9 cellular contexts compared by ENCODE assay signal in the genomic region with DNA sequence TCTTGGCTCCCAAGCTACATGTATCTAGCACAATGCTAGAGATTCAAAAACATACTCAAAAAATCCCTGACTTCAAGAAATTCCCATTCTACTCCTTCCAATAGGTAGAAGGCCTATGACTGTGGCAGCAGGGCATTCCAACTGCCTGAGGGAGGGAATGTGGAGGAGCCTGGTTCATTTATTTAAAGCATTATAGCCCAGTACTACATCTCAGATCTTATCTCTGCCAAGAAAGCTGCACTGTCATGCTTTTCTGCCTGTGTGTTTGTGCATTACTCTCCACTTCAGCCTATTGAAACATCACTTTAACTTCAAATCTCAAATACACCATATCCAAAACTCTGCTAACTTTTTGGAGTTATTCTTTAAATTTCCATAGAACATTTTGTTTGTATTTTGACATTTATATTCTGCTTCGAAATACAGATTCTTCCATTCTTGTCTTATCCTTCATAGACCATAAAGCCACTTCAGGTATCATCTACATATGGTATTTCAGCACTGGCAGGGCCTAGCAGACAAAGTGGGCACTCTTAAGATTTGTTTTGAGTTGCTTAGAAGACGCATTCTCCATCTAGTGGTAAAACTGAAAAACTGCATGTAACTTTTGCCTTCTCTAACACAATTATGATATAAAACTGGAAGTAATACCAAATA. TPM values are rescaled to one million over a fixed set of nuclear protein-coding genes. Genes with fewer than 3 reads are reported as not detected.
DNase-seq lines count a peak whose midpoint lies in the region; ATAC-seq and TF ChIP-seq lines count a peak whose summit lies in the region.
"Had no signal": no experiment of that assay in that cellular context is flagged by ENCODE, and none has a peak within 500 bp of the region (broad histone marks: within the 10 kb centered on the region; RNA-seq: fewer than 3 reads in every experiment).

No MANE protein-coding gene starts in this region.

- no peak for TF ChIP-seq POLR2A in uterus (IDR thresholded peaks at IDR 0.05)

- intact Hi-C loops in activated CD4-positive, alpha-beta T cell treated with anti-CD3 and anti-CD28 coated beads for 36 hours (cut with DNase I, micrococcal nuclease) = loop anchor here (1.0 to 10.0 kb wide), 6 partner anchors 60 to 404 kb away; a partner anchor contains a TSS
- intact Hi-C loops in uterus (cut with DNase I; ENCODE audit: low total_unique reads) = no loop called here

- no peaks in the 10 kb centered on the region for H3K36me3 Mint-ChIP-seq in activated CD4-positive, alpha-beta T cell treated with anti-CD3 and anti-CD28 coated beads for 36 hours (ENCODE audit: low read depth)

- H3K9ac ChIP-seq in liver (ENCODE audit: low read depth in 1 of 2, low read length in 2 of 2) = no peak overlapping the region

- POLR2A ChIA-PET in activated CD4-positive, alpha-beta T cell treated with anti-CD3 and anti-CD28 coated beads for 36 hours (lab: Charles Lee) = no interaction called here

- no peak overlapping the region for H3K27ac Mint-ChIP-seq in activated CD4-positive, alpha-beta T cell treated with anti-CD3 and anti-CD28 coated beads for 36 hours
- H3K27ac Mint-ChIP-seq: dendritic cell treated with granulocyte-macrophage colony-stimulating factor and Interleukin-4, amounts not matched to agents 40 ng/mL and 50 ng/mL, for 4 days had no signal

- TF ChIP-seq RAD21 in liver (IDR thresholded peaks at IDR 0.05) = peak; percentile 82 to 84

- H3K9me3 ChIP-seq in liver (ENCODE audit: control insufficient read depth in 4 of 4, low read length in 3 of 4) (no peaks in the 10 kb centered on the region), uterus (no peaks in the 10 kb centered on the region)

- no peaks in the 10 kb centered on the region for H3K36me3 ChIP-seq in liver (ENCODE audit: control insufficient read depth in 4 of 4, insufficient read depth in 3 of 4, low read depth in 1 of 4, low read length in 3 of 4)
- no peaks in the 10 kb centered on the region for H3K36me3 ChIP-seq in uterus

- TF ChIP-seq CTCF in liver (IDR thresholded peaks at IDR 0.05; ENCODE audit: low read depth, low read length, missing input control) (peak; percentile 55), uterus (IDR thresholded peaks at IDR 0.05) (peak; percentile 65 to 83 (median 71))

- no peaks in the 10 kb centered on the region for H3K4me1 ChIP-seq in liver (ENCODE audit: control insufficient read depth in 4 of 4, insufficient read depth in 4 of 4, low read length in 3 of 4)
- no peaks in the 10 kb centered on the region for H3K4me1 ChIP-seq in uterus

- H3K4me1 Mint-ChIP-seq in activated CD4-positive, alpha-beta T cell treated with anti-CD3 and anti-CD28 coated beads for 36 hours = peaks cover 3% of the 10 kb centered on the region

- CTCF ChIA-PET in activated CD4-positive, alpha-beta T cell treated with anti-CD3 and anti-CD28 coated beads for 36 hours (lab: Charles Lee) = interaction anchor here (0.6 to 3.5 kb wide), 15 partner anchors 11 to 1277 kb away, joined by 3 to 15 read pairs (median 3); a partner anchor contains a TSS

- WGBS in liver = 6% methylated on average over 2 of the region's 2 CpGs

- H3K27me3 ChIP-seq in liver (ENCODE audit: control insufficient read depth in 4 of 4, insufficient read depth in 4 of 4, low read length in 3 of 4) (no peaks in the 10 kb centered on the region), uterus (no peaks in the 10 kb centered on the region)

- no peak overlapping the region for H3K4me3 ChIP-seq in liver (ENCODE audit: low read depth in 1 of 3, low read length in 3 of 3)
- H3K4me3 ChIP-seq in uterus = no peak overlapping the region

- ATAC-seq in activated CD4-positive, alpha-beta T cell treated with anti-CD3 and anti-CD28 coated beads for 36 hours = peak; percentile 85
- ATAC-seq in HG02678 (IDR thresholded peaks at IDR 0.05; ENCODE audit: unreplicated experiment) = peak; percentile 58

- H3K27me3 Mint-ChIP-seq in activated CD4-positive, alpha-beta T cell treated with anti-CD3 and anti-CD28 coated beads for 36 hours = no peaks in the 10 kb centered on the region

- H3K4me3 Mint-ChIP-seq in activated CD4-positive, alpha-beta T cell treated with anti-CD3 and anti-CD28 coated beads for 36 hours = no peak overlapping the region
- H3K4me3 Mint-ChIP-seq: dendritic cell treated with granulocyte-macrophage colony-stimulating factor and Interleukin-4, amounts not matched to agents 40 ng/mL and 50 ng/mL, for 4 days had no signal

- peak; percentile 24 for DNase-seq in activated CD4-positive, alpha-beta T cell treated with anti-CD3 and anti-CD28 coated beads for 36 hours
- no peak for DNase-seq in activated CD4-positive, alpha-beta T cell treated with anti-CD3 and anti-CD28 coated beads, Interleukin-2, amount 50 U/mL, for 4 hours
- peak; percentile 19 for DNase-seq in NCI-H82 treated with DMSO at 0.1 percent for 48 hours (lab: John Stamatoyannopoulos, UW; ENCODE audit: unreplicated experiment)
- peak; percentile 43 for DNase-seq in central memory CD4-positive, alpha-beta T cell
- DNase-seq in uterus = peak in 1 of 2 donors; percentile 31
- DNase-seq in stimulated activated CD4-positive, alpha-beta T cell treated with anti-CD3 and anti-CD28 coated beads, Interleukin-2, amount 100 ng/mL, for 24 hours = no peak

- no peak overlapping the region for H3K27ac ChIP-seq in liver (ENCODE audit: low read depth in 1 of 2, low read length in 2 of 2)
- H3K27ac ChIP-seq in uterus = no peak overlapping the region

- no peaks in the 10 kb centered on the region for H3K9me3 Mint-ChIP-seq in activated CD4-positive, alpha-beta T cell treated with anti-CD3 and anti-CD28 coated beads for 36 hours (ENCODE audit: low read depth)
- H3K9me3 Mint-ChIP-seq: dendritic cell treated with granulocyte-macrophage colony-stimulating factor and Interleukin-4, amounts not matched to agents 40 ng/mL and 50 ng/mL, for 4 days had no signal

TF ChIP-seq in liver, 16 proteins besides CTCF, POLR2A, EP300 and RAD21:
- TF ChIP-seq YY1 (IDR thresholded peaks at IDR 0.05) (no peak), HNF4G (IDR thresholded peaks at IDR 0.05) (no peak), HNF4A (conservative IDR thresholded peaks at IDR 0.05) (no peak), EGR1 (IDR thresholded peaks at IDR 0.05; ENCODE audit: low read depth in 2 of 2) (no peak), SP1 (IDR thresholded peaks at IDR 0.05) (no peak), FOXA1 (IDR thresholded peaks at IDR 0.05) (no peak), NR2F2 (IDR thresholded peaks at IDR 0.05) (no peak), JUND (IDR thresholded peaks at IDR 0.05) (no peak), FOXA2 (IDR thresholded peaks at IDR 0.05) (no peak), GABPA (IDR thresholded peaks at IDR 0.05 in 1 of 2, conservative IDR thresholded peaks at IDR 0.05 in 1 of 2) (no peak)
- TF ChIP-seq, protein P1, sequence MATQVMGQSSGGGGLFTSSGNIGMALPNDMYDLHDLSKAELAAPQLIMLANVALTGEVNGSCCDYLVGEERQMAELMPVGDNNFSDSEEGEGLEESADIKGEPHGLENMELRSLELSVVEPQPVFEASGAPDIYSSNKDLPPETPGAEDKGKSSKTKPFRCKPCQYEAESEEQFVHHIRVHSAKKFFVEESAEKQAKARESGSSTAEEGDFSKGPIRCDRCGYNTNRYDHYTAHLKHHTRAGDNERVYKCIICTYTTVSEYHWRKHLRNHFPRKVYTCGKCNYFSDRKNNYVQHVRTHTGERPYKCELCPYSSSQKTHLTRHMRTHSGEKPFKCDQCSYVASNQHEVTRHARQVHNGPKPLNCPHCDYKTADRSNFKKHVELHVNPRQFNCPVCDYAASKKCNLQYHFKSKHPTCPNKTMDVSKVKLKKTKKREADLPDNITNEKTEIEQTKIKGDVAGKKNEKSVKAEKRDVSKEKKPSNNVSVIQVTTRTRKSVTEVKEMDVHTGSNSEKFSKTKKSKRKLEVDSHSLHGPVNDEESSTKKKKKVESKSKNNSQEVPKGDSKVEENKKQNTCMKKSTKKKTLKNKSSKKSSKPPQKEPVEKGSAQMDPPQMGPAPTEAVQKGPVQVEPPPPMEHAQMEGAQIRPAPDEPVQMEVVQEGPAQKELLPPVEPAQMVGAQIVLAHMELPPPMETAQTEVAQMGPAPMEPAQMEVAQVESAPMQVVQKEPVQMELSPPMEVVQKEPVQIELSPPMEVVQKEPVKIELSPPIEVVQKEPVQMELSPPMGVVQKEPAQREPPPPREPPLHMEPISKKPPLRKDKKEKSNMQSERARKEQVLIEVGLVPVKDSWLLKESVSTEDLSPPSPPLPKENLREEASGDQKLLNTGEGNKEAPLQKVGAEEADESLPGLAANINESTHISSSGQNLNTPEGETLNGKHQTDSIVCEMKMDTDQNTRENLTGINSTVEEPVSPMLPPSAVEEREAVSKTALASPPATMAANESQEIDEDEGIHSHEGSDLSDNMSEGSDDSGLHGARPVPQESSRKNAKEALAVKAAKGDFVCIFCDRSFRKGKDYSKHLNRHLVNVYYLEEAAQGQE (IDR thresholded peaks at IDR 0.05) = no peak
- TF ChIP-seq, protein P2, sequence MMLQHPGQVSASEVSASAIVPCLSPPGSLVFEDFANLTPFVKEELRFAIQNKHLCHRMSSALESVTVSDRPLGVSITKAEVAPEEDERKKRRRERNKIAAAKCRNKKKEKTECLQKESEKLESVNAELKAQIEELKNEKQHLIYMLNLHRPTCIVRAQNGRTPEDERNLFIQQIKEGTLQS (IDR thresholded peaks at IDR 0.05) = no peak
- TF ChIP-seq, protein P3, sequence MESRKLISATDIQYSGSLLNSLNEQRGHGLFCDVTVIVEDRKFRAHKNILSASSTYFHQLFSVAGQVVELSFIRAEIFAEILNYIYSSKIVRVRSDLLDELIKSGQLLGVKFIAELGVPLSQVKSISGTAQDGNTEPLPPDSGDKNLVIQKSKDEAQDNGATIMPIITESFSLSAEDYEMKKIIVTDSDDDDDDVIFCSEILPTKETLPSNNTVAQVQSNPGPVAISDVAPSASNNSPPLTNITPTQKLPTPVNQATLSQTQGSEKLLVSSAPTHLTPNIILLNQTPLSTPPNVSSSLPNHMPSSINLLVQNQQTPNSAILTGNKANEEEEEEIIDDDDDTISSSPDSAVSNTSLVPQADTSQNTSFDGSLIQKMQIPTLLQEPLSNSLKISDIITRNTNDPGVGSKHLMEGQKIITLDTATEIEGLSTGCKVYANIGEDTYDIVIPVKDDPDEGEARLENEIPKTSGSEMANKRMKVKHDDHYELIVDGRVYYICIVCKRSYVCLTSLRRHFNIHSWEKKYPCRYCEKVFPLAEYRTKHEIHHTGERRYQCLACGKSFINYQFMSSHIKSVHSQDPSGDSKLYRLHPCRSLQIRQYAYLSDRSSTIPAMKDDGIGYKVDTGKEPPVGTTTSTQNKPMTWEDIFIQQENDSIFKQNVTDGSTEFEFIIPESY (IDR thresholded peaks at IDR 0.05) = no peak

RNA-seq across cellular contexts. Expression of a gene that starts 59.1 kb away (rescaled TPM):
- 10 to 100 TPM; 22.4 to 23.3 TPM for total RNA-seq in activated CD4-positive, alpha-beta T cell treated with anti-CD3 and anti-CD28 coated beads for 36 hours
- total RNA-seq in liver (10 to 100 TPM; 15.5 to 17.5 TPM), uterus (10 to 100 TPM; 13.3 to 44.0 (median 35.6) TPM)
- polyA plus RNA-seq in liver = 1 to 10 TPM; 9.1 to 9.3 TPM

Comparison
In these comparisons a context has a peak if more than half of its experiments do, and no peak if none do; other contexts are left out.
1. DNase-seq: peak in activated CD4-positive, alpha-beta T cell treated with anti-CD3 and anti-CD28 coated beads for 36 hours (single experiment), NCI-H82 treated with DMSO at 0.1 percent for 48 hours (single experiment) and central memory CD4-positive, alpha-beta T cell (single experiment); none in activated CD4-positive, alpha-beta T cell treated with anti-CD3 and anti-CD28 coated beads, Interleukin-2, amount 50 U/mL, for 4 hours (0 of 2) and stimulated activated CD4-positive, alpha-beta T cell treated with anti-CD3 and anti-CD28 coated beads, Interleukin-2, amount 100 ng/mL, for 24 hours (0 of 2).